In the genomic region with DNA sequence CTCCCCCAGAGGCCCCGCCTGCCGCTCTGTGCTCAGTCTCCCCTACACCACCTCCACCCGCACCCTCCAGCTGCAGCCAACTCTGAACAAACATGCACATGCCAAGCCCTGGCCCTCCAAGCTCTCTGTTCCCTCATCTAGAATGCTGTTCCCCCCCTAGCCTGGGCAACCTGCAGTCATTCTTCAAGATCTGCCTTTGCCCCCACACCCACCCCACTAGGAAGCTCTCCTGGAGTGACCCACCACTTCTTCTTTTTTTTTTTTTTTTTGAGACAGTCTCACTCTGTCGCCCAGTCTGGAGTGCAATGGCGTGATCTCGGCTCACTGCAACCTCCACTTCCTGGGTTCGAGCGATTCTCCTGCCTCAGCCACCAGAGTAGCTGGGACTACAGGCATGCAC, we compare ENCODE assay signal across 1 cellular context.
TF ChIP-seq lines count a peak whose summit lies in the region.

No MANE protein-coding gene starts in this region.

TF ChIP-seq in IMR-90, 13 proteins besides CTCF, POLR2A, EP300 and RAD21:
- TF ChIP-seq ELK1 (IDR thresholded peaks at IDR 0.05; ENCODE audit: borderline replicate concordance, low read depth, low read length) (no peak), MAFK (IDR thresholded peaks at IDR 0.05; ENCODE audit: low read depth, low read length) (no peak), CEBPB (IDR thresholded peaks at IDR 0.05; ENCODE audit: low read depth, low read length) (no peak), RCOR1 (IDR thresholded peaks at IDR 0.05; ENCODE audit: insufficient replicate concordance, low read length) (no peak), SMC3 (IDR thresholded peaks at IDR 0.05; ENCODE audit: low read depth, low read length) (no peak), USF2 (IDR thresholded peaks at IDR 0.05; ENCODE audit: low read depth, low read length) (no peak), NFE2L2 (IDR thresholded peaks at IDR 0.05; ENCODE audit: low read depth, low read length) (no peak), FOS (IDR thresholded peaks at IDR 0.05; ENCODE audit: low read depth, low read length) (no peak)
TF ChIP-seq in IMR-90: peak in this region for 0.
